In genomic region chr1:151346082-151346768, GRCh38 we compare ENCODE assay signal across 8 cellular contexts. TPM values are rescaled to one million over a fixed set of nuclear protein-coding genes. Genes with fewer than 3 reads are reported as not detected.
A peak's percentile ranks its signal among the peaks of the same experiment; 100 is the strongest.
DNase-seq lines count a peak whose midpoint lies in the region; ATAC-seq, FAIRE-seq and TF ChIP-seq lines count a peak whose summit lies in the region.

No MANE protein-coding gene starts in this region.

- H3K27me3 ChIP-seq in astrocyte (ENCODE audit: insufficient read depth, low read length), result no peaks in the 10 kb centered on the region
- no peaks in the 10 kb centered on the region for H3K27me3 ChIP-seq in liver (ENCODE audit: control insufficient read depth in 4 of 4, insufficient read depth in 4 of 4, low read length in 3 of 4)
- no peaks in the 10 kb centered on the region for H3K27me3 ChIP-seq in thoracic aorta (replicated peaks; ENCODE audit: insufficient read depth)

- no peak for TF ChIP-seq CTCF in astrocyte (IDR thresholded peaks at IDR 0.05; ENCODE audit: insufficient read depth, low read depth, low read length)
- TF ChIP-seq CTCF in liver (IDR thresholded peaks at IDR 0.05; ENCODE audit: low read depth, low read length, missing input control), result no peak
- no peak for TF ChIP-seq CTCF in thoracic aorta (IDR thresholded peaks at IDR 0.05)

- peaks cover 15% of the 10 kb centered on the region for H3K4me1 ChIP-seq in astrocyte (ENCODE audit: insufficient read depth, low read length)
- peaks cover 0 to 10% (median 8%) of the 10 kb centered on the region in 4 donors for H3K4me1 ChIP-seq in liver (ENCODE audit: control insufficient read depth in 4 of 4, insufficient read depth in 4 of 4, low read length in 3 of 4)
- H3K4me1 ChIP-seq in thoracic aorta (ENCODE audit: control insufficient read depth in 1 of 2, low read depth in 2 of 2), result peaks cover 0 to 15% of the 10 kb centered on the region in 2 donors

- no peaks in the 10 kb centered on the region for H4K20me1 ChIP-seq in astrocyte (ENCODE audit: insufficient read depth, low read length)

- WGBS in liver, result 70% methylated on average over 7 of the region's 7 CpGs

- POLR2A ChIA-PET in activated CD4-positive, alpha-beta T cell treated with anti-CD3 and anti-CD28 coated beads, Interleukin-2, amount 10 ng/mL, durations not matched to agents 7 days and 5 days (lab: Charles Lee), result interaction anchor here (0.5 kb wide), 1 partner anchor 129 kb away, joined by 5 read pairs; no protein-coding TSS in a partner anchor

- H3K36me3 ChIP-seq in astrocyte (ENCODE audit: insufficient read depth, low read length), result peaks cover 8% of the 10 kb centered on the region
- peaks cover 0 to 24% (median 9%) of the 10 kb centered on the region in 4 donors for H3K36me3 ChIP-seq in liver (ENCODE audit: control insufficient read depth in 4 of 4, insufficient read depth in 3 of 4, low read depth in 1 of 4, low read length in 3 of 4)
- peaks cover 15% of the 10 kb centered on the region for H3K36me3 ChIP-seq in thoracic aorta

- H3K79me2 ChIP-seq in astrocyte (ENCODE audit: insufficient read depth, low read length), result peaks cover 16% of the 10 kb centered on the region

- peak; percentile 2 for ATAC-seq in thoracic aorta (ENCODE audit: insufficient number of reproducible peaks, low FRiP score, low read depth)

- H3K27me3 Mint-ChIP-seq in activated CD4-positive, alpha-beta T cell treated with anti-CD3 and anti-CD28 coated beads, Interleukin-2, amount 10 ng/mL, durations not matched to agents 7 days and 5 days, result no peaks in the 10 kb centered on the region
- no peaks in the 10 kb centered on the region for H3K27me3 Mint-ChIP-seq in astrocyte (ENCODE audit: low read depth, unreplicated experiment)

- peaks cover 38% of the 10 kb centered on the region for H3K36me3 Mint-ChIP-seq in activated CD4-positive, alpha-beta T cell treated with anti-CD3 and anti-CD28 coated beads, Interleukin-2, amount 10 ng/mL, durations not matched to agents 7 days and 5 days (ENCODE audit: low read depth)
- H3K36me3 Mint-ChIP-seq in astrocyte (ENCODE audit: low read depth, unreplicated experiment), result peaks cover 17% of the 10 kb centered on the region

- DNase-seq in activated CD4-positive, alpha-beta T cell treated with anti-CD3 and anti-CD28 coated beads, Interleukin-2, amount 10 ng/mL, durations not matched to agents 7 days and 5 days, result no peak
- no peak for DNase-seq in activated CD4-positive, alpha-beta T cell treated with anti-CD3 and anti-CD28 coated beads for 48 hours
- DNase-seq in astrocyte (ENCODE audit: low read depth) (no peak), thoracic aorta (ENCODE audit: low spot score) (no peak), RPMI8226 (no peak), cerebellum (ENCODE audit: low spot score) (no peak), NCI-H187 (lab: John Stamatoyannopoulos, UW) (no peak)

- peak overlapping the region; percentile 91 for H3K9ac ChIP-seq in astrocyte (ENCODE audit: low read length)
- peak overlapping the region; percentile 50 to 86 for H3K9ac ChIP-seq in liver (ENCODE audit: low read depth in 1 of 2, low read length in 2 of 2)

- H3K4me3 ChIP-seq in astrocyte (ENCODE audit: insufficient read depth, low read depth, low read length), result peak overlapping the region; percentile 82
- H3K4me3 ChIP-seq in liver (ENCODE audit: low read depth in 1 of 3, low read length in 3 of 3), result peak overlapping the region; percentile 78 to 81 (median 79)
- H3K4me3 ChIP-seq in thoracic aorta, result peak overlapping the region; percentile 84

- H3K4me1 Mint-ChIP-seq in activated CD4-positive, alpha-beta T cell treated with anti-CD3 and anti-CD28 coated beads, Interleukin-2, amount 10 ng/mL, durations not matched to agents 7 days and 5 days, result peaks cover 40% of the 10 kb centered on the region
- peaks cover 29% of the 10 kb centered on the region for H3K4me1 Mint-ChIP-seq in astrocyte (ENCODE audit: low read depth, unreplicated experiment)

- H3K9me3 ChIP-seq in astrocyte (ENCODE audit: insufficient read depth, low read depth, low read length), result no peaks in the 10 kb centered on the region
- H3K9me3 ChIP-seq in liver (ENCODE audit: control insufficient read depth in 4 of 4, low read length in 3 of 4), result no peaks in the 10 kb centered on the region
- H3K9me3 ChIP-seq in thoracic aorta, result no peaks in the 10 kb centered on the region

- FAIRE-seq in astrocyte (lab: Jason Lieb, UNC), result no peak

- no peak for TF ChIP-seq RAD21 in liver (IDR thresholded peaks at IDR 0.05)

- H3K27ac ChIP-seq in astrocyte (ENCODE audit: low read depth, low read length), result peak overlapping the region; percentile 96
- H3K27ac ChIP-seq in liver (ENCODE audit: low read depth in 1 of 2, low read length in 2 of 2), result peak overlapping the region; percentile 84 to 94
- H3K27ac ChIP-seq in thoracic aorta, result peak overlapping the region; percentile 66 to 86

- H3K9me3 Mint-ChIP-seq in activated CD4-positive, alpha-beta T cell treated with anti-CD3 and anti-CD28 coated beads, Interleukin-2, amount 10 ng/mL, durations not matched to agents 7 days and 5 days, result peaks cover 7% of the 10 kb centered on the region
- no peaks in the 10 kb centered on the region for H3K9me3 Mint-ChIP-seq in astrocyte (ENCODE audit: unreplicated experiment)

- peak overlapping the region; percentile 94 for H3K4me2 ChIP-seq in astrocyte (ENCODE audit: low read length)

- CTCF ChIA-PET in activated CD4-positive, alpha-beta T cell treated with anti-CD3 and anti-CD28 coated beads, Interleukin-2, amount 10 ng/mL, durations not matched to agents 7 days and 5 days (lab: Charles Lee), result interaction anchor here (0.5 to 1.0 kb wide), 2 partner anchors 7 to 794 kb away, joined by 3 read pairs; no protein-coding TSS in a partner anchor

- peak overlapping the region; percentile 99 for H3K27ac Mint-ChIP-seq in activated CD4-positive, alpha-beta T cell treated with anti-CD3 and anti-CD28 coated beads, Interleukin-2, amount 10 ng/mL, durations not matched to agents 7 days and 5 days
- peak overlapping the region; percentile 95 for H3K27ac Mint-ChIP-seq in astrocyte (ENCODE audit: unreplicated experiment)

- H3K4me3 Mint-ChIP-seq in activated CD4-positive, alpha-beta T cell treated with anti-CD3 and anti-CD28 coated beads, Interleukin-2, amount 10 ng/mL, durations not matched to agents 7 days and 5 days, result peak overlapping the region; percentile 89
- H3K4me3 Mint-ChIP-seq in astrocyte (ENCODE audit: unreplicated experiment), result peak overlapping the region; percentile 96

- peak overlapping the region; percentile 78 for H2AFZ ChIP-seq in astrocyte (ENCODE audit: low read depth, low read length)

TF ChIP-seq in liver, 16 proteins besides CTCF, POLR2A, EP300 and RAD21:
- TF ChIP-seq HNF4A (conservative IDR thresholded peaks at IDR 0.05) (no peak), JUND (IDR thresholded peaks at IDR 0.05) (no peak)

RNA-seq across cellular contexts. Expression of gene RFX5, which starts 0.8 kb away (rescaled TPM):
- total RNA-seq in activated CD4-positive, alpha-beta T cell treated with anti-CD3 and anti-CD28 coated beads, Interleukin-2, amount 10 ng/mL, durations not matched to agents 7 days and 5 days, result 10 to 100 TPM; 69.7 to 76.4 TPM
- 55.3 and 61.3 TPM in 2 replicates for total RNA-seq in astrocyte
- total RNA-seq in liver, result 10 to 100 TPM; 15.6 to 17.5 TPM
- polyA plus RNA-seq in liver, result 1 to 10 TPM; 5.2 to 6.5 TPM
- 10 to 100 TPM; 49.3 to 51.7 TPM for total RNA-seq in thoracic aorta
- 29.8 TPM for total RNA-seq in cerebellum

RNA-seq across cellular contexts. Expression of gene PI4KB, which starts 19.0 kb away (rescaled TPM):
- 10 to 100 TPM; 62.8 to 69.5 TPM for total RNA-seq in activated CD4-positive, alpha-beta T cell treated with anti-CD3 and anti-CD28 coated beads, Interleukin-2, amount 10 ng/mL, durations not matched to agents 7 days and 5 days
- total RNA-seq in astrocyte (59.4 and 67.8 TPM in 2 replicates), liver (10 to 100 TPM; 24.2 to 27.1 TPM), thoracic aorta (10 to 100 TPM; 60.1 to 63.1 TPM), cerebellum (26.0 TPM)
- polyA plus RNA-seq in liver, result 10 to 100 TPM; 14.2 to 14.3 TPM

RNA-seq across cellular contexts. Expression of gene SELENBP1, which starts 26.3 kb away (rescaled TPM):
- total RNA-seq in activated CD4-positive, alpha-beta T cell treated with anti-CD3 and anti-CD28 coated beads, Interleukin-2, amount 10 ng/mL, durations not matched to agents 7 days and 5 days, result not detected
- total RNA-seq in astrocyte (7.2 and 7.3 TPM in 2 replicates), liver (100 to 1,000 TPM; 152 to 387 TPM), thoracic aorta (10 to 100 TPM; 41.8 to 67.6 TPM), cerebellum (8.4 TPM)
- 100 to 1,000 TPM; 141 to 209 TPM for polyA plus RNA-seq in liver

RNA-seq across cellular contexts. Expression of gene PSMB4, which starts 53.1 kb away (rescaled TPM):
- total RNA-seq in activated CD4-positive, alpha-beta T cell treated with anti-CD3 and anti-CD28 coated beads, Interleukin-2, amount 10 ng/mL, durations not matched to agents 7 days and 5 days, result 100 to 1,000 TPM; 290 to 303 TPM
- total RNA-seq in astrocyte, result 314 and 316 TPM in 2 replicates
- total RNA-seq in liver, result 100 to 1,000 TPM; 130 to 212 TPM
- polyA plus RNA-seq in liver, result 100 to 1,000 TPM; 191 to 228 TPM
- 100 to 1,000 TPM; 168 to 209 TPM for total RNA-seq in thoracic aorta
- 158 TPM for total RNA-seq in cerebellum
